1 cellular context compared by ENCODE assay signal in genomic region chr6:32192608-32193039, GRCh38.
TF ChIP-seq lines count a peak whose summit lies in the region.

A gene with protein sequence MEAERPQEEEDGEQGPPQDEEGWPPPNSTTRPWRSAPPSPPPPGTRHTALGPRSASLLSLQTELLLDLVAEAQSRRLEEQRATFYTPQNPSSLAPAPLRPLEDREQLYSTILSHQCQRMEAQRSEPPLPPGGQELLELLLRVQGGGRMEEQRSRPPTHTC (minus strand): TSS chr6:32192643. CDS start chr6:32192513, 130 bp downstream.

TF ChIP-seq in GM12878, 131 proteins besides CTCF, POLR2A, EP300 and RAD21 (continued from another document and continues in another):
- peak; percentile 65; the same call in 1 of the 2 replicates for TF ChIP-seq CBFB (IDR thresholded peaks at IDR 0.05; ENCODE audit: low read depth)
- peak; percentile 30; the same call in 1 of the 2 replicates for TF ChIP-seq BACH1 (IDR thresholded peaks at IDR 0.05; ENCODE audit: borderline replicate concordance)
- TF ChIP-seq HSF1 (IDR thresholded peaks at IDR 0.05; ENCODE audit: low read depth, low read length): no peak
- TF ChIP-seq MEF2B (IDR thresholded peaks at IDR 0.05; ENCODE audit: partially characterized antibody, poor library complexity, severe bottlenecking): no peak
- TF ChIP-seq RAD51 (IDR thresholded peaks at IDR 0.05): no peak
- TF ChIP-seq, protein P1, sequence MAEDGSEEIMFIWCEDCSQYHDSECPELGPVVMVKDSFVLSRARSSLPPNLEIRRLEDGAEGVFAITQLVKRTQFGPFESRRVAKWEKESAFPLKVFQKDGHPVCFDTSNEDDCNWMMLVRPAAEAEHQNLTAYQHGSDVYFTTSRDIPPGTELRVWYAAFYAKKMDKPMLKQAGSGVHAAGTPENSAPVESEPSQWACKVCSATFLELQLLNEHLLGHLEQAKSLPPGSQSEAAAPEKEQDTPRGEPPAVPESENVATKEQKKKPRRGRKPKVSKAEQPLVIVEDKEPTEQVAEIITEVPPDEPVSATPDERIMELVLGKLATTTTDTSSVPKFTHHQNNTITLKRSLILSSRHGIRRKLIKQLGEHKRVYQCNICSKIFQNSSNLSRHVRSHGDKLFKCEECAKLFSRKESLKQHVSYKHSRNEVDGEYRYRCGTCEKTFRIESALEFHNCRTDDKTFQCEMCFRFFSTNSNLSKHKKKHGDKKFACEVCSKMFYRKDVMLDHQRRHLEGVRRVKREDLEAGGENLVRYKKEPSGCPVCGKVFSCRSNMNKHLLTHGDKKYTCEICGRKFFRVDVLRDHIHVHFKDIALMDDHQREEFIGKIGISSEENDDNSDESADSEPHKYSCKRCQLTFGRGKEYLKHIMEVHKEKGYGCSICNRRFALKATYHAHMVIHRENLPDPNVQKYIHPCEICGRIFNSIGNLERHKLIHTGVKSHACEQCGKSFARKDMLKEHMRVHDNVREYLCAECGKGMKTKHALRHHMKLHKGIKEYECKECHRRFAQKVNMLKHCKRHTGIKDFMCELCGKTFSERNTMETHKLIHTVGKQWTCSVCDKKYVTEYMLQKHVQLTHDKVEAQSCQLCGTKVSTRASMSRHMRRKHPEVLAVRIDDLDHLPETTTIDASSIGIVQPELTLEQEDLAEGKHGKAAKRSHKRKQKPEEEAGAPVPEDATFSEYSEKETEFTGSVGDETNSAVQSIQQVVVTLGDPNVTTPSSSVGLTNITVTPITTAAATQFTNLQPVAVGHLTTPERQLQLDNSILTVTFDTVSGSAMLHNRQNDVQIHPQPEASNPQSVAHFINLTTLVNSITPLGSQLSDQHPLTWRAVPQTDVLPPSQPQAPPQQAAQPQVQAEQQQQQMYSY (CRISPR knock-in tag; IDR thresholded peaks at IDR 0.05): no peak
- TF ChIP-seq ZZZ3 (IDR thresholded peaks at IDR 0.05; ENCODE audit: control insufficient read depth, insufficient read length, low read depth): no peak
- TF ChIP-seq SP1 (IDR thresholded peaks at IDR 0.05; ENCODE audit: low read depth, low read length): peak; percentile 66
- no peak for TF ChIP-seq SIN3A (IDR thresholded peaks at IDR 0.05; ENCODE audit: low read depth, low read length)
- no peak for TF ChIP-seq YBX1 (IDR thresholded peaks at IDR 0.05)
- no peak for TF ChIP-seq NFIC (IDR thresholded peaks at IDR 0.05; ENCODE audit: low read depth, low read length)
- TF ChIP-seq SPI1 (IDR thresholded peaks at IDR 0.05; ENCODE audit: borderline replicate concordance, insufficient read depth, low read depth, low read length): peak; percentile 61; the same call in 1 of the 2 replicates
- TF ChIP-seq KAT2A (conservative IDR thresholded peaks at IDR 0.05; ENCODE audit: control insufficient read depth, low read depth, low read length): no peak
- no peak for TF ChIP-seq TCF7 (IDR thresholded peaks at IDR 0.05; ENCODE audit: borderline replicate concordance)
- no peak for TF ChIP-seq SUZ12 (IDR thresholded peaks at IDR 0.05; ENCODE audit: unreplicated experiment)
- TF ChIP-seq IKZF2 (IDR thresholded peaks at IDR 0.05): peak; percentile 87 to 88
- TF ChIP-seq ETV6 (conservative IDR thresholded peaks at IDR 0.05 in 1 of 2, IDR thresholded peaks at IDR 0.05 in 1 of 2; ENCODE audit: borderline replicate concordance in 1 of 2, low read depth in 1 of 2): peak in 1 of 2 experiments; percentile 65; a peak in 1 of 4 replicates
- no peak for TF ChIP-seq ZBED1 (IDR thresholded peaks at IDR 0.05; ENCODE audit: borderline replicate concordance)
- no peak for TF ChIP-seq ASH2L (IDR thresholded peaks at IDR 0.05; ENCODE audit: borderline replicate concordance, low read depth)
- TF ChIP-seq NFXL1 (IDR thresholded peaks at IDR 0.05; ENCODE audit: borderline replicate concordance): no peak
- TF ChIP-seq NBN (IDR thresholded peaks at IDR 0.05): peak; percentile 77
- no peak for TF ChIP-seq ZBTB33 (IDR thresholded peaks at IDR 0.05)
- no peak; the same call in 1 of the 2 replicates for TF ChIP-seq HDGF (IDR thresholded peaks at IDR 0.05)
- TF ChIP-seq JUND (IDR thresholded peaks at IDR 0.05; ENCODE audit: low read depth, low read length): no peak
- TF ChIP-seq SRF (IDR thresholded peaks at IDR 0.05; ENCODE audit: low read depth in 2 of 2, low read length in 2 of 2): no peak
- TF ChIP-seq, protein P2, sequence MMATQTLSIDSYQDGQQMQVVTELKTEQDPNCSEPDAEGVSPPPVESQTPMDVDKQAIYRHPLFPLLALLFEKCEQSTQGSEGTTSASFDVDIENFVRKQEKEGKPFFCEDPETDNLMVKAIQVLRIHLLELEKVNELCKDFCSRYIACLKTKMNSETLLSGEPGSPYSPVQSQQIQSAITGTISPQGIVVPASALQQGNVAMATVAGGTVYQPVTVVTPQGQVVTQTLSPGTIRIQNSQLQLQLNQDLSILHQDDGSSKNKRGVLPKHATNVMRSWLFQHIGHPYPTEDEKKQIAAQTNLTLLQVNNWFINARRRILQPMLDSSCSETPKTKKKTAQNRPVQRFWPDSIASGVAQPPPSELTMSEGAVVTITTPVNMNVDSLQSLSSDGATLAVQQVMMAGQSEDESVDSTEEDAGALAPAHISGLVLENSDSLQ (IDR thresholded peaks at IDR 0.05): no peak
- TF ChIP-seq MXI1 (IDR thresholded peaks at IDR 0.05; ENCODE audit: low read depth, low read length): no peak; the same call in 1 of the 2 replicates
- no peak for TF ChIP-seq WRNIP1 (IDR thresholded peaks at IDR 0.05; ENCODE audit: borderline replicate concordance, low read depth, low read length)
- no peak for TF ChIP-seq BRCA1 (IDR thresholded peaks at IDR 0.05; ENCODE audit: low read depth, low read length)
- no peak for TF ChIP-seq RUNX3 (IDR thresholded peaks at IDR 0.05; ENCODE audit: low read length)
- TF ChIP-seq DPF2 (IDR thresholded peaks at IDR 0.05): no peak; the same call in 1 of the 2 replicates
- no peak for TF ChIP-seq BCLAF1 (IDR thresholded peaks at IDR 0.05)
- TF ChIP-seq RB1 (IDR thresholded peaks at IDR 0.05; ENCODE audit: borderline replicate concordance): no peak
- TF ChIP-seq MYC (IDR thresholded peaks at IDR 0.05; ENCODE audit: insufficient read depth, insufficient read length, insufficient replicate concordance, low read length, severe bottlenecking): no peak
- no peak for TF ChIP-seq SREBF2 (IDR thresholded peaks at IDR 0.05; ENCODE audit: low read length)
- peak; percentile 42; the same call in 1 of the 2 replicates for TF ChIP-seq MTA2 (IDR thresholded peaks at IDR 0.05; ENCODE audit: low read depth)
- no peak for TF ChIP-seq CBX5 (IDR thresholded peaks at IDR 0.05; ENCODE audit: low read depth)
- TF ChIP-seq ZNF622 (IDR thresholded peaks at IDR 0.05): no peak
- TF ChIP-seq RFX5 (IDR thresholded peaks at IDR 0.05; ENCODE audit: low read depth, low read length): no peak
- no peak for TF ChIP-seq E2F8 (IDR thresholded peaks at IDR 0.05; ENCODE audit: low read depth, partially characterized antibody)
- no peak for TF ChIP-seq MYB (IDR thresholded peaks at IDR 0.05; ENCODE audit: borderline replicate concordance, low read depth, low read length)
- TF ChIP-seq, protein P3, sequence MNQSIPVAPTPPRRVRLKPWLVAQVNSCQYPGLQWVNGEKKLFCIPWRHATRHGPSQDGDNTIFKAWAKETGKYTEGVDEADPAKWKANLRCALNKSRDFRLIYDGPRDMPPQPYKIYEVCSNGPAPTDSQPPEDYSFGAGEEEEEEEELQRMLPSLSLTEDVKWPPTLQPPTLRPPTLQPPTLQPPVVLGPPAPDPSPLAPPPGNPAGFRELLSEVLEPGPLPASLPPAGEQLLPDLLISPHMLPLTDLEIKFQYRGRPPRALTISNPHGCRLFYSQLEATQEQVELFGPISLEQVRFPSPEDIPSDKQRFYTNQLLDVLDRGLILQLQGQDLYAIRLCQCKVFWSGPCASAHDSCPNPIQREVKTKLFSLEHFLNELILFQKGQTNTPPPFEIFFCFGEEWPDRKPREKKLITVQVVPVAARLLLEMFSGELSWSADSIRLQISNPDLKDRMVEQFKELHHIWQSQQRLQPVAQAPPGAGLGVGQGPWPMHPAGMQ (IDR thresholded peaks at IDR 0.05; ENCODE audit: borderline replicate concordance): no peak
- TF ChIP-seq NFYA (IDR thresholded peaks at IDR 0.05; ENCODE audit: borderline replicate concordance, low read depth, low read length): no peak
- no peak for TF ChIP-seq HDAC2 (IDR thresholded peaks at IDR 0.05)
- TF ChIP-seq E2F4 (IDR thresholded peaks at IDR 0.05; ENCODE audit: low read depth, low read length): no peak
- no peak for TF ChIP-seq ESRRA (IDR thresholded peaks at IDR 0.05; ENCODE audit: low read length)
- no peak for TF ChIP-seq ZNF24 (IDR thresholded peaks at IDR 0.05)
- TF ChIP-seq, protein P4, sequence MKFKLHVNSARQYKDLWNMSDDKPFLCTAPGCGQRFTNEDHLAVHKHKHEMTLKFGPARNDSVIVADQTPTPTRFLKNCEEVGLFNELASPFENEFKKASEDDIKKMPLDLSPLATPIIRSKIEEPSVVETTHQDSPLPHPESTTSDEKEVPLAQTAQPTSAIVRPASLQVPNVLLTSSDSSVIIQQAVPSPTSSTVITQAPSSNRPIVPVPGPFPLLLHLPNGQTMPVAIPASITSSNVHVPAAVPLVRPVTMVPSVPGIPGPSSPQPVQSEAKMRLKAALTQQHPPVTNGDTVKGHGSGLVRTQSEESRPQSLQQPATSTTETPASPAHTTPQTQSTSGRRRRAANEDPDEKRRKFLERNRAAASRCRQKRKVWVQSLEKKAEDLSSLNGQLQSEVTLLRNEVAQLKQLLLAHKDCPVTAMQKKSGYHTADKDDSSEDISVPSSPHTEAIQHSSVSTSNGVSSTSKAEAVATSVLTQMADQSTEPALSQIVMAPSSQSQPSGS (IDR thresholded peaks at IDR 0.05; ENCODE audit: low read length): no peak
